Comparison of ENCODE assay signal across 5 cellular contexts in the genomic region with DNA sequence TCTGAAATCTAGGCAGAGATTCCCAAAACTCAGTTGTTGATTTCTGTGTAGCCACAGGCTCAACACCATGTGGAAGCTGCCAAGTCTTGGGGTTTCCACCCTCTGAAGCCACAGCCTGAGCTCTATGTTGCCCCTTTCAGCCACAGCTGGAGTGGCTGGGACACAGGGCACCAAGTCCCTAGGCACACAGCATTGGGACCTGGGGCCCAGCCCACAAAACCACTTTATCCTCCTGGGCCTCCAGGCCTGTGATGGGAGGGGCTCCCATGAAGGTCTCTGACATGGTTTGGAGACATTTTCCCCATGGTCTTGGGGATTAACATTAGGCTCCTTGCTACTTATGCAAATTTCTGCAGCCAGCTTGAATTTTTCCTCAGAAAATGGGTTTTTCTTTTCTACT.
DNase-seq lines count a peak whose midpoint lies in the region; ATAC-seq, FAIRE-seq and TF ChIP-seq lines count a peak whose summit lies in the region.
"Not testable (repeated sequence)": the region's sequence is repeated elsewhere in the genome, so short reads cannot be mapped to it uniquely, and the experiment has no call there.

No MANE protein-coding gene starts in this region.

- not testable (repeated sequence) for H3K36me3 ChIP-seq in HEK293 (ENCODE audit: control insufficient read depth in 2 of 2, insufficient read depth in 1 of 2, low read length in 2 of 2); K562 (ENCODE audit: control insufficient read depth, insufficient read depth, low read length); trophoblast cell (ENCODE audit: control insufficient read depth in 1 of 2, insufficient read depth in 2 of 2, low read length in 2 of 2)

- H3K79me2 ChIP-seq in K562 (ENCODE audit: control insufficient read depth, insufficient read depth, low read length); trophoblast cell (ENCODE audit: control insufficient read depth, insufficient read depth, low read length, poor library complexity): not testable (repeated sequence)

- CTCF ChIA-PET in A549 (lab: Yijun Ruan, JAX); HEK293 (lab: Yijun Ruan, JAX); K562 (lab: Yijun Ruan, JAX; ENCODE audit: low intra/inter-chr PET ratio): not testable (repeated sequence)

- H2AK5ac ChIP-seq in trophoblast cell (ENCODE audit: low read length), result not testable (repeated sequence)

- not testable (repeated sequence) for ATAC-seq in A549, K562, Right ventricle myocardium inferior

- not testable (repeated sequence) for H2BK12ac ChIP-seq in trophoblast cell (ENCODE audit: low read length)

- H3K4me3 ChIP-seq in A549; HEK293 (ENCODE audit: low read depth, low read length); K562: not testable (repeated sequence)
- peak overlapping the region; percentile 48 for H3K4me3 ChIP-seq in trophoblast cell (ENCODE audit: low read depth, low read length)

- intact Hi-C loops in K562 (cut with micrococcal nuclease); Right ventricle myocardium inferior (cut with DNase I): not testable (repeated sequence)

- not testable (repeated sequence) for H2BK120ac ChIP-seq in trophoblast cell (ENCODE audit: insufficient read depth, low read length, poor library complexity)

- FAIRE-seq in A549 (lab: Jason Lieb, UNC); K562 (lab: Jason Lieb, UNC): not testable (repeated sequence)

- not testable (repeated sequence) for H3K4me2 ChIP-seq in A549; K562 (ENCODE audit: insufficient read depth, low read length); trophoblast cell (ENCODE audit: low read length)

- not testable (repeated sequence) for H4K12ac ChIP-seq in trophoblast cell (ENCODE audit: low read depth, low read length)

- H3K18ac ChIP-seq in trophoblast cell (ENCODE audit: low read length), result not testable (repeated sequence)

- not testable (repeated sequence) for H3K4ac ChIP-seq in trophoblast cell (ENCODE audit: low read depth, low read length)

- H4K20me1 ChIP-seq in K562 (replicated peaks; ENCODE audit: control insufficient read depth, insufficient read depth, low read length), result not testable (repeated sequence)

- not testable (repeated sequence) for BruUV-seq in K562 (replicated peaks; lab: Mats Ljungman, UMichigan)

- not testable (repeated sequence) for H3K23ac ChIP-seq in trophoblast cell (ENCODE audit: low read length)

- in situ Hi-C loops in K562 (cut with MboI), result not testable (repeated sequence)

- not testable (repeated sequence) for H3K27ac ChIP-seq in A549; HEK293 (ENCODE audit: extremely low read depth, low read depth, low read length); K562 (ENCODE audit: extremely low read depth, low read depth, low read length); trophoblast cell (ENCODE audit: low read depth, low read length)

- not testable (repeated sequence) for H3K79me1 ChIP-seq in trophoblast cell (ENCODE audit: low read length)

- H3K9ac ChIP-seq in K562 (ENCODE audit: insufficient read depth in 1 of 2, low read depth in 2 of 2, low read length in 2 of 2); trophoblast cell (ENCODE audit: low read length): not testable (repeated sequence)

- not testable (repeated sequence) for TF ChIP-seq RAD21 in A549 (conservative IDR thresholded peaks at IDR 0.05 in 1 of 2, IDR thresholded peaks at IDR 0.05 in 1 of 2); K562 (CRISPR knock-in tag; conservative IDR thresholded peaks at IDR 0.05 in 1 of 2, IDR thresholded peaks at IDR 0.05 in 1 of 2)

- H3K9me3 ChIP-seq in A549; HEK293 (ENCODE audit: control insufficient read depth, insufficient read depth, low read depth, low read length); K562 (replicated peaks; ENCODE audit: control insufficient read depth, insufficient read depth, low read depth, low read length); trophoblast cell (ENCODE audit: insufficient read depth, low read depth, low read length): not testable (repeated sequence)

- H4K8ac ChIP-seq in trophoblast cell (ENCODE audit: low read depth, low read length), result not testable (repeated sequence)

- not testable (repeated sequence) for H2BK5ac ChIP-seq in trophoblast cell (ENCODE audit: low read depth, low read length, poor library complexity)

- not testable (repeated sequence) for H2AFZ ChIP-seq in K562 (ENCODE audit: low read depth, low read length); trophoblast cell (ENCODE audit: insufficient read depth, low read length, poor library complexity)

- not testable (repeated sequence) for DNase-seq in A549 (ENCODE audit: low read depth in 1 of 2, low spot score in 1 of 2); K562 (ENCODE audit: extremely low read depth in 1 of 4, low spot score in 3 of 4); trophoblast cell
- DNase-seq in Right ventricle myocardium inferior (ENCODE audit: missing footprints), result peak; percentile 56

- TF ChIP-seq EP300 in A549 (IDR thresholded peaks at IDR 0.05); K562 (IDR thresholded peaks at IDR 0.05; ENCODE audit: low read length): not testable (repeated sequence)

- H3K9me1 ChIP-seq in K562 (ENCODE audit: control insufficient read depth, insufficient read depth, low read length), result not testable (repeated sequence)

- not testable (repeated sequence) for H3K4me1 ChIP-seq in A549; HEK293 (ENCODE audit: control insufficient read depth, insufficient read depth, low read length); K562 (replicated peaks in 1 of 2; ENCODE audit: control insufficient read depth in 2 of 2, insufficient read depth in 2 of 2, low read length in 2 of 2); trophoblast cell (ENCODE audit: control insufficient read depth in 1 of 2, insufficient read depth in 2 of 2, low read length in 2 of 2)

- H4K91ac ChIP-seq in trophoblast cell (ENCODE audit: low read depth, low read length), result not testable (repeated sequence)

- TF ChIP-seq CTCF in A549 (IDR thresholded peaks at IDR 0.05); HEK293 (tag by site-specific recombination; IDR thresholded peaks at IDR 0.05); K562 (IDR thresholded peaks at IDR 0.05 in 2 of 3, conservative IDR thresholded peaks at IDR 0.05 in 1 of 3; ENCODE audit: insufficient read depth in 2 of 3, low read depth in 1 of 3, low read length in 3 of 3): not testable (repeated sequence)

- H3K14ac ChIP-seq in trophoblast cell (ENCODE audit: low read length), result not testable (repeated sequence)

- POLR2A ChIA-PET in A549 (lab: Yijun Ruan, JAX); HEK293 (lab: Yijun Ruan, JAX); K562 (lab: Yijun Ruan, JAX): not testable (repeated sequence)

- TF ChIP-seq POLR2A in A549 (IDR thresholded peaks at IDR 0.05; ENCODE audit: low read length); K562 (conservative IDR thresholded peaks at IDR 0.05): not testable (repeated sequence)

- H3K27me3 ChIP-seq in K562 (ENCODE audit: control insufficient read depth in 2 of 2, insufficient read depth in 2 of 2, low read length in 2 of 2); trophoblast cell (ENCODE audit: insufficient read depth, low read length): not testable (repeated sequence)

TF ChIP-seq in A549, 52 proteins besides CTCF, POLR2A, EP300 and RAD21:
- TF ChIP-seq ZFP36 (IDR thresholded peaks at IDR 0.05; ENCODE audit: borderline replicate concordance, partially characterized antibody), result peak; percentile 43

TF ChIP-seq in HEK293, 187 proteins besides CTCF, POLR2A, EP300 and RAD21:
- peak; percentile 83 for TF ChIP-seq ZNF585B (tag by site-specific recombination; IDR thresholded peaks at IDR 0.05)

TF ChIP-seq in K562, 482 proteins besides CTCF, POLR2A, EP300 and RAD21:
- peak; percentile 28 for TF ChIP-seq ZFP36 (IDR thresholded peaks at IDR 0.05; ENCODE audit: low read depth, low read length, partially characterized antibody)
